ENCODE assay signal across 1 cellular context in genomic region chr19:42268142-42268703, GRCh38.
TF ChIP-seq lines count a peak whose summit lies in the region.

No MANE protein-coding gene starts in this region.

TF ChIP-seq in K562, 482 proteins besides CTCF, POLR2A, EP300 and RAD21 (continued from another document and continues in another):
- TF ChIP-seq E2F8 (IDR thresholded peaks at IDR 0.05; ENCODE audit: low read depth, partially characterized antibody): peak; percentile 74
- TF ChIP-seq ZNF277 (CRISPR knock-in tag; IDR thresholded peaks at IDR 0.05; ENCODE audit: borderline replicate concordance): no peak
- 0 out of 4 replicates have a peak, but pooled peaks of 1 of the 2 experiments have one; percentile 19 for TF ChIP-seq SIN3A (IDR thresholded peaks at IDR 0.05; ENCODE audit: borderline replicate concordance in 2 of 2, control insufficient read depth in 1 of 2, low read depth in 2 of 2, low read length in 2 of 2)
- TF ChIP-seq MITF (IDR thresholded peaks at IDR 0.05): no peak
- peak; percentile 76; the same call in 1 of the 2 replicates for TF ChIP-seq THRB (CRISPR knock-in tag; conservative IDR thresholded peaks at IDR 0.05)
- no peak for TF ChIP-seq U2AF1 (optimal IDR thresholded peaks at IDR 0.05; ENCODE audit: low read depth, low read length)
- no peak for TF ChIP-seq ZNF165 (CRISPR knock-in tag; IDR thresholded peaks at IDR 0.05; ENCODE audit: borderline replicate concordance)
- no peak for TF ChIP-seq GTF2A2 (tag; IDR thresholded peaks at IDR 0.05)
- TF ChIP-seq KDM1A (IDR thresholded peaks at IDR 0.05): no peak
- TF ChIP-seq ZZZ3 (IDR thresholded peaks at IDR 0.05): no peak
- no peak for TF ChIP-seq HLTF (IDR thresholded peaks at IDR 0.05)
- TF ChIP-seq NCOR1 (IDR thresholded peaks at IDR 0.05): no peak
- no peak; the same call in 1 of the 2 replicates for TF ChIP-seq PKNOX1 (IDR thresholded peaks at IDR 0.05)
- no peak for TF ChIP-seq RBBP5 (IDR thresholded peaks at IDR 0.05; ENCODE audit: borderline replicate concordance, insufficient read depth, low read length, poor library complexity, severe bottlenecking)
- no peak for TF ChIP-seq ZNF347 (CRISPR knock-in tag; IDR thresholded peaks at IDR 0.05; ENCODE audit: low read depth)
- no peak for TF ChIP-seq ZNF282 (CRISPR knock-in tag; IDR thresholded peaks at IDR 0.05)
- peak in 1 of 2 experiments; percentile 61 for TF ChIP-seq E2F6 (IDR thresholded peaks at IDR 0.05; ENCODE audit: borderline replicate concordance in 1 of 2, extremely low read depth in 1 of 2, insufficient read depth in 1 of 2, insufficient read length in 1 of 2, low read depth in 1 of 2, low read length in 1 of 2, poor library complexity in 1 of 2, severe bottlenecking in 1 of 2)
- no peak for TF ChIP-seq RBM15 (IDR thresholded peaks at IDR 0.05; ENCODE audit: insufficient read depth, low read length)
- no peak for TF ChIP-seq ZNF695 (CRISPR knock-in tag; IDR thresholded peaks at IDR 0.05)
- no peak; the same call in 1 of the 2 replicates for TF ChIP-seq STAT5A (IDR thresholded peaks at IDR 0.05; ENCODE audit: borderline replicate concordance, low read length)
- TF ChIP-seq RBM34 (IDR thresholded peaks at IDR 0.05; ENCODE audit: borderline replicate concordance, insufficient read depth, low read length): no peak
- no peak for TF ChIP-seq ATF4 (CRISPR knock-in tag; IDR thresholded peaks at IDR 0.05)
- 0 out of 2 replicates have a peak, but pooled peaks have one; percentile 13 for TF ChIP-seq MTF1 (CRISPR knock-in tag; IDR thresholded peaks at IDR 0.05; ENCODE audit: borderline replicate concordance)
- no peak for TF ChIP-seq MCM3 (IDR thresholded peaks at IDR 0.05)
- no peak for TF ChIP-seq ARID4B (CRISPR knock-in tag; IDR thresholded peaks at IDR 0.05)
- TF ChIP-seq POLR2AphosphoS5 (IDR thresholded peaks at IDR 0.05; ENCODE audit: control insufficient read depth, insufficient read depth, low read depth, low read length): peak; percentile 14; the same call in 1 of the 2 replicates
- no peak for TF ChIP-seq ZNF280B (CRISPR knock-in tag; IDR thresholded peaks at IDR 0.05)
- no peak for TF ChIP-seq SAFB2 (IDR thresholded peaks at IDR 0.05; ENCODE audit: borderline replicate concordance, low read depth, low read length, severe bottlenecking)
- no peak for TF ChIP-seq MLLT1 (IDR thresholded peaks at IDR 0.05)
- no peak for TF ChIP-seq ZNF79 (CRISPR knock-in tag; IDR thresholded peaks at IDR 0.05; ENCODE audit: low read depth)
- TF ChIP-seq MXI1 (IDR thresholded peaks at IDR 0.05; ENCODE audit: low read depth, low read length): peak; percentile 65; the same call in 1 of the 2 replicates
- no peak for TF ChIP-seq TFE3 (CRISPR knock-in tag; IDR thresholded peaks at IDR 0.05)
